9 cellular contexts compared by ENCODE assay signal in the genomic region with DNA sequence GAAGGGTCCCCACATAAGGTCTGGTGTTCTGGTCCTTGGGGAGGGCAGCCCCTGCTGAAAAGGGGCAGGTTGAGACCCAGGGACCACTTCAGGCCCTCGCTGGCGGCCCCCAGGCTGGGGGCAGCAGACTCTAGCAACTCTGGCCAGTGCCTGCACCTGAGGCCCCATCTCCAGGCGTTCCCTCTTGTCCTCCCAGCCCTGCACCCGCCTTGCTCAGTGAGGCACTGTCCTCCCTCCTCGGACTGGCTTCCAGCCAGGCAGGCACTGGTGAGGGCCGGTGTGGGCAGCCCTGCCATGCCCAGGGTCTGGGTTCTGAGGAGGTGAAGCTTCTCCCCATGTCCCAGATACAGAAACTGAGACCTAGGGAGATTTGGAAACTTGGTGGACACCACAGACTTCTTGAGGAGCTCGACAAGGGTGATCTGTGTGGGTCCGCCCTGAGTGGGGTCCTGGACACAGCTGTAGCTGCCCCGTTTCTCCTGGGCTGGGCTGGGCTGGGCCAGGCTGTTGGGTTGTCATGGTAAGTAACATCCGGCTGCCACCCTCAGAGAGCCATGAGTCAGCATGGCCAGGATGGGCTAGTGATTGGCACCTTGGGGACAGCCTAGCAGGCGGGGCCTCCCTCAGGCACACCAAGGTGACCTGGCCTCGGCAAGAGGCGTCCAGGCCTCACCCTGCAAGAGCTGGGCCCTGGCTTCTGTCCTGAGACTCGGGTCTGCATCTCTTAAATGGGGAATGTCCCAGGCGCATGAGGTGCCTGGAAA. TPM values are rescaled to one million over a fixed set of nuclear protein-coding genes. Genes with fewer than 3 reads are reported as not detected.
DNase-seq lines count a peak whose midpoint lies in the region; ATAC-seq and TF ChIP-seq lines count a peak whose summit lies in the region.
"Had no signal": no experiment of that assay in that cellular context is flagged by ENCODE, and none has a peak within 500 bp of the region (broad histone marks: within the 10 kb centered on the region; RNA-seq: fewer than 3 reads in every experiment).

No MANE protein-coding gene starts in this region.

- H3K27ac Mint-ChIP-seq in activated CD4-positive, alpha-beta memory T cell treated with anti-CD3 and anti-CD28 coated beads, Interleukin-2, amount 10 ng/mL, durations not matched to agents 7 days and 5 days, result no peak overlapping the region

- 36% methylated on average over 7 of the region's 15 CpGs; no CpG with 5 or more reads in 1 of the 2 donors for WGBS in transverse colon (ENCODE audit: low coverage in 1 of 2), 2 donors

- no peak overlapping the region for H3K4me3 Mint-ChIP-seq in activated CD4-positive, alpha-beta memory T cell treated with anti-CD3 and anti-CD28 coated beads, Interleukin-2, amount 10 ng/mL, durations not matched to agents 7 days and 5 days

- peaks cover 35% of the 10 kb centered on the region for H3K4me1 ChIP-seq in left ventricle myocardium inferior
- peaks cover 15 to 37% (median 29%) of the 10 kb centered on the region in 4 donors for H3K4me1 ChIP-seq in transverse colon

- H3K36me3 ChIP-seq in left ventricle myocardium inferior (peaks cover 5% of the 10 kb centered on the region), transverse colon (no peaks in the 10 kb centered on the region)

- no peaks in the 10 kb centered on the region for H3K27me3 Mint-ChIP-seq in activated CD4-positive, alpha-beta memory T cell treated with anti-CD3 and anti-CD28 coated beads, Interleukin-2, amount 10 ng/mL, durations not matched to agents 7 days and 5 days

- POLR2A ChIA-PET in activated CD4-positive, alpha-beta memory T cell treated with anti-CD3 and anti-CD28 coated beads, Interleukin-2, amount 10 ng/mL, durations not matched to agents 7 days and 5 days (lab: Charles Lee), result interaction anchor here (0.8 to 4.3 kb wide), 10 partner anchors 11 to 52 kb away, joined by 3 to 17 read pairs (median 3); a partner anchor contains a TSS

- DNase-seq in activated gamma-delta T cell treated with Interleukin-2 at 50 U/mL for 16 hours, result peak; percentile 42
- no peak for DNase-seq in activated gamma-delta T cell (lab: John Stamatoyannopoulos, UW)
- peak; percentile 66 for DNase-seq in activated CD4-positive, alpha-beta memory T cell treated with anti-CD3 and anti-CD28 coated beads, Interleukin-2, amount 10 ng/mL, durations not matched to agents 7 days and 5 days
- DNase-seq in left ventricle myocardium inferior, result peak; percentile 52
- peak; percentile 77 for DNase-seq in transverse colon
- DNase-seq: glutamatergic neuron had no signal

- peak; percentile 43 for TF ChIP-seq POLR2A in transverse colon (IDR thresholded peaks at IDR 0.05)

- intact Hi-C loops in left ventricle myocardium inferior (cut with micrococcal nuclease), result no loop called here
- intact Hi-C loops in transverse colon (cut with DNase I; ENCODE audit: low total_unique reads), result no loop called here

- ATAC-seq in GM18511 (IDR thresholded peaks at IDR 0.05; ENCODE audit: unreplicated experiment) (no peak), GM21360 (IDR thresholded peaks at IDR 0.05; ENCODE audit: unreplicated experiment) (no peak), GM19455 (IDR thresholded peaks at IDR 0.05; ENCODE audit: unreplicated experiment) (no peak)

- TF ChIP-seq CTCF in left ventricle myocardium inferior (IDR thresholded peaks at IDR 0.05; ENCODE audit: borderline replicate concordance), result no peak
- TF ChIP-seq CTCF in transverse colon (IDR thresholded peaks at IDR 0.05), result no peak

- CTCF ChIA-PET in activated CD4-positive, alpha-beta memory T cell treated with anti-CD3 and anti-CD28 coated beads, Interleukin-2, amount 10 ng/mL, durations not matched to agents 7 days and 5 days (lab: Charles Lee), result interaction anchor here (1.5 kb wide), 1 partner anchor 10 kb away, joined by 4 read pairs; no protein-coding TSS in a partner anchor

- in situ Hi-C loops in transverse colon (cut with MboI; ENCODE audit: low pct_ligation_motif_present in 1 of 4, low pct_unique_long_range_greater_than_20kb in 1 of 4, low sequenced_read_pairs in 3 of 4), result no loop called here

- TF ChIP-seq EP300 in transverse colon (IDR thresholded peaks at IDR 0.05; ENCODE audit: low read depth), result no peak

- H3K27ac ChIP-seq in left ventricle myocardium inferior (replicated peaks) (peak overlapping the region; percentile 76), transverse colon (peak overlapping the region; percentile 63 to 85 (median 80))

- H3K9me3 ChIP-seq in left ventricle myocardium inferior (replicated peaks), result peaks cover 16% of the 10 kb centered on the region
- H3K9me3 ChIP-seq in transverse colon, result no peaks in the 10 kb centered on the region

- H3K9me3 Mint-ChIP-seq in activated CD4-positive, alpha-beta memory T cell treated with anti-CD3 and anti-CD28 coated beads, Interleukin-2, amount 10 ng/mL, durations not matched to agents 7 days and 5 days, result peaks cover 27% of the 10 kb centered on the region

- no peaks in the 10 kb centered on the region for H3K27me3 ChIP-seq in left ventricle myocardium inferior (ENCODE audit: low read depth)
- H3K27me3 ChIP-seq in transverse colon, result no peaks in the 10 kb centered on the region

- H3K4me3 ChIP-seq in left ventricle myocardium inferior (no peak overlapping the region), transverse colon (no peak overlapping the region)

- peaks cover 26% of the 10 kb centered on the region for H3K4me1 Mint-ChIP-seq in activated CD4-positive, alpha-beta memory T cell treated with anti-CD3 and anti-CD28 coated beads, Interleukin-2, amount 10 ng/mL, durations not matched to agents 7 days and 5 days

- peaks cover 41% of the 10 kb centered on the region for H3K36me3 Mint-ChIP-seq in activated CD4-positive, alpha-beta memory T cell treated with anti-CD3 and anti-CD28 coated beads, Interleukin-2, amount 10 ng/mL, durations not matched to agents 7 days and 5 days (ENCODE audit: low read depth)

RNA-seq across cellular contexts. Expression of a gene that starts 11.1 kb away (rescaled TPM):
- 1 to 10 TPM; 3.7 to 5.0 TPM for total RNA-seq in activated CD4-positive, alpha-beta memory T cell treated with anti-CD3 and anti-CD28 coated beads, Interleukin-2, amount 10 ng/mL, durations not matched to agents 7 days and 5 days
- not detected for total RNA-seq in left ventricle myocardium inferior
- total RNA-seq in transverse colon, result 10 to 100 TPM in 1 of 4 donors, 1 to 10 TPM in 1, not detected in 2; 8.2 to 16.2 TPM

RNA-seq across cellular contexts. Expression of a gene that starts 51.8 kb away (rescaled TPM):
- 100 to 1,000 TPM; 299 to 314 TPM for total RNA-seq in activated CD4-positive, alpha-beta memory T cell treated with anti-CD3 and anti-CD28 coated beads, Interleukin-2, amount 10 ng/mL, durations not matched to agents 7 days and 5 days
- total RNA-seq in left ventricle myocardium inferior (175 TPM), transverse colon (100 to 1,000 TPM in 3 of 4 donors, 10 to 100 TPM in 1; 63.6 to 140 (median 111) TPM)

RNA-seq across cellular contexts. Expression of a gene that starts 54.8 kb away (rescaled TPM):
- under 1 TPM; 0.55 to 0.60 TPM for total RNA-seq in activated CD4-positive, alpha-beta memory T cell treated with anti-CD3 and anti-CD28 coated beads, Interleukin-2, amount 10 ng/mL, durations not matched to agents 7 days and 5 days
- total RNA-seq in left ventricle myocardium inferior (33.0 TPM), transverse colon (10 to 100 TPM; 12.4 to 40.0 (median 27.7) TPM)

Comparison
In these comparisons a context has a peak if more than half of its experiments do, and no peak if none do; other contexts are left out.
1. RNA of a gene that starts 54.8 kb away (total RNA-seq): 12.4 to 40.0 TPM in transverse colon and 33.0 TPM in left ventricle myocardium inferior (single experiment); 0.55 to 0.60 TPM in activated CD4-positive, alpha-beta memory T cell treated with anti-CD3 and anti-CD28 coated beads, Interleukin-2, amount 10 ng/mL, durations not matched to agents 7 days and 5 days; every median in the first group is over 4 times any median in the second.